Comparison of ENCODE assay signal across 29 cellular contexts in the genomic region with DNA sequence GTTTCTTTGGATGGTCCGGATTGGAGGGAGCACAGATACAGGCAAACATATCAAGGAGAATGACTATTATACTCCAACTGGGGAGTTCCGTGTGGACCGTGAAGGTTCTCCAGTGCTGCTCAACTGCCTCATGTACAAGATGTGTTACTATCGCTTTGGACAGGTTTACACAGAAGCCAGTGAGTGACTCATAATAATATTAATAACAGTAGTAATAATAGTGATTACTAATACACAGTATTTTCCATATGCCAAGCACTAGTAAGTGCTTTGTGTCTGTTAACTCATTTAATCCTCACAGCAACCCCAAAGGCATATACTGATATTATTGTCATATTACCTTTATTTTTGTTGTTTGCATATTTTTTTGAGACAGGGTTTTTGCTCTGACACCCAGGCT.
"Had no signal": no experiment of that assay in that cellular context is flagged by ENCODE, and none has a peak within 500 bp of the region (broad histone marks: within the 10 kb centered on the region; RNA-seq: fewer than 3 reads in every experiment).

No MANE protein-coding gene starts in this region.

- DNase-seq: activated CD4-positive, alpha-beta memory T cell treated with anti-CD3 and anti-CD28 coated beads for 36 hours; activated CD4-positive, alpha-beta T cell treated with anti-CD3 and anti-CD28 coated beads for 48 hours; activated CD8-positive, alpha-beta memory T cell treated with anti-CD3 and anti-CD28 coated beads, Interleukin-2, amount 50 U/mL, for 48 hours; activated effector memory CD4-positive, alpha-beta T cell treated with anti-CD3 and anti-CD28 coated beads, Interleukin-2, amount 50 U/mL, for 16 hours; activated naive CD4-positive, alpha-beta T cell; activated naive CD4-positive, alpha-beta T cell treated with anti-CD3 and anti-CD28 coated beads, Interleukin-2, amount 10 ng/mL, durations not matched to agents 7 days and 5 days; activated naive CD8-positive, alpha-beta T cell treated with anti-CD3 and anti-CD28 coated beads, Interleukin-2, amount 10 ng/mL, durations not matched to agents 7 days and 5 days; activated T-cell treated with anti-CD3 and anti-CD28 coated beads, Interleukin-2, amount 50 U/mL, for 4 hours; cortex of kidney; dermis blood vessel endothelial cell; effector CD4-positive, alpha-beta T cell; effector memory CD8-positive, alpha-beta T cell; foreskin fibroblast; gastrocnemius medialis; glutamatergic neuron; heart left ventricle; SW 1271; T-cell; T1000 had no signal

- ATAC-seq: activated naive CD4-positive, alpha-beta T cell treated with anti-CD3 and anti-CD28 coated beads, Interleukin-2, amount 50 U/mL, for 72 hours; activated T-cell treated with anti-CD3 and anti-CD28 coated beads, Interleukin-2, amount 50 U/mL, for 4 hours; effector memory CD8-positive, alpha-beta T cell; gastrocnemius medialis; heart left ventricle; T-cell had no signal

- H3K4me1 Mint-ChIP-seq: activated naive CD4-positive, alpha-beta T cell treated with anti-CD3 and anti-CD28 coated beads, Interleukin-2, amount 10 ng/mL, durations not matched to agents 7 days and 5 days; activated naive CD8-positive, alpha-beta T cell treated with anti-CD3 and anti-CD28 coated beads, Interleukin-2, amount 10 ng/mL, durations not matched to agents 7 days and 5 days; brain; central memory CD8-positive, alpha-beta T cell; T-cell had no signal

- H3K9me3 Mint-ChIP-seq: activated CD4-positive, alpha-beta memory T cell treated with anti-CD3 and anti-CD28 coated beads for 36 hours; activated naive CD4-positive, alpha-beta T cell treated with anti-CD3 and anti-CD28 coated beads, Interleukin-2, amount 10 ng/mL, durations not matched to agents 7 days and 5 days; activated naive CD4-positive, alpha-beta T cell treated with anti-CD3 and anti-CD28 coated beads, Interleukin-2, amount 50 U/mL, for 72 hours; activated naive CD8-positive, alpha-beta T cell treated with anti-CD3 and anti-CD28 coated beads, Interleukin-2, amount 10 ng/mL, durations not matched to agents 7 days and 5 days; activated T-cell treated with anti-CD3 and anti-CD28 coated beads, Interleukin-2, amount 50 U/mL, for 4 hours; activated T-helper 1 cell treated with anti-CD3 and anti-CD28 coated beads, Interleukin-12 subunit alpha, Interleukin-12 subunit beta, Interleukin-2, Interleukin-4 antibody, amounts not matched to agents 30 ng/mL and 10 ng/mL and 1 ng/mL, durations not matched to agents 14 hours and 24 hours and 36 hours; activated T-helper 2 cell treated with anti-CD3 and anti-CD28 coated beads, Interferon-gamma antibody, Interleukin-2, Interleukin-4, amounts not matched to agents 10 μg/mL and 5 μg/mL and 100 μg/mL, durations not matched to agents 14 hours and 24 hours and 36 hours; brain; central memory CD8-positive, alpha-beta T cell; effector memory CD8-positive, alpha-beta T cell; T-cell; T-helper 1 cell treated with Interleukin-12 subunit alpha and Interleukin-12 subunit beta and Interleukin-4 antibody, amounts not matched to agents 30 μg/mL and 1 μg/mL, for 36 hours; T-helper 2 cell treated with Interferon-gamma antibody and Interleukin-4, amounts not matched to agents 5 μg/mL and 100 μg/mL, for 36 hours had no signal

- H3K4me3 Mint-ChIP-seq: activated CD4-positive, alpha-beta memory T cell treated with anti-CD3 and anti-CD28 coated beads for 36 hours; activated naive CD4-positive, alpha-beta T cell treated with anti-CD3 and anti-CD28 coated beads, Interleukin-2, amount 10 ng/mL, durations not matched to agents 7 days and 5 days; activated naive CD8-positive, alpha-beta T cell treated with anti-CD3 and anti-CD28 coated beads, Interleukin-2, amount 10 ng/mL, durations not matched to agents 7 days and 5 days; activated T-cell treated with anti-CD3 and anti-CD28 coated beads, Interleukin-2, amount 50 U/mL, for 4 hours; activated T-helper 1 cell treated with anti-CD3 and anti-CD28 coated beads, Interleukin-12 subunit alpha, Interleukin-12 subunit beta, Interleukin-2, Interleukin-4 antibody, amounts not matched to agents 30 ng/mL and 10 ng/mL and 1 ng/mL, durations not matched to agents 14 hours and 24 hours and 36 hours; brain; central memory CD8-positive, alpha-beta T cell; effector memory CD8-positive, alpha-beta T cell; T-cell; T-helper 1 cell treated with Interleukin-12 subunit alpha and Interleukin-12 subunit beta and Interleukin-4 antibody, amounts not matched to agents 30 μg/mL and 1 μg/mL, for 36 hours; T-helper 2 cell treated with Interferon-gamma antibody and Interleukin-4, amounts not matched to agents 5 μg/mL and 100 μg/mL, for 36 hours had no signal

- H3K27me3 Mint-ChIP-seq: activated CD4-positive, alpha-beta memory T cell treated with anti-CD3 and anti-CD28 coated beads for 36 hours; activated naive CD4-positive, alpha-beta T cell treated with anti-CD3 and anti-CD28 coated beads, Interleukin-2, amount 10 ng/mL, durations not matched to agents 7 days and 5 days; activated naive CD8-positive, alpha-beta T cell treated with anti-CD3 and anti-CD28 coated beads, Interleukin-2, amount 10 ng/mL, durations not matched to agents 7 days and 5 days; brain; central memory CD8-positive, alpha-beta T cell; effector memory CD8-positive, alpha-beta T cell; T-cell had no signal

- FAIRE-seq: colon had no signal

- H3K27ac Mint-ChIP-seq: activated CD4-positive, alpha-beta memory T cell treated with anti-CD3 and anti-CD28 coated beads for 36 hours; activated naive CD4-positive, alpha-beta T cell treated with anti-CD3 and anti-CD28 coated beads, Interleukin-2, amount 10 ng/mL, durations not matched to agents 7 days and 5 days; activated naive CD4-positive, alpha-beta T cell treated with anti-CD3 and anti-CD28 coated beads, Interleukin-2, amount 50 U/mL, for 72 hours; activated naive CD8-positive, alpha-beta T cell treated with anti-CD3 and anti-CD28 coated beads, Interleukin-2, amount 10 ng/mL, durations not matched to agents 7 days and 5 days; activated T-helper 1 cell treated with anti-CD3 and anti-CD28 coated beads, Interleukin-12 subunit alpha, Interleukin-12 subunit beta, Interleukin-2, Interleukin-4 antibody, amounts not matched to agents 30 ng/mL and 10 ng/mL and 1 ng/mL, durations not matched to agents 14 hours and 24 hours and 36 hours; activated T-helper 2 cell treated with anti-CD3 and anti-CD28 coated beads, Interferon-gamma antibody, Interleukin-2, Interleukin-4, amounts not matched to agents 10 μg/mL and 5 μg/mL and 100 μg/mL, durations not matched to agents 14 hours and 24 hours and 36 hours; brain; effector memory CD8-positive, alpha-beta T cell; T-cell; T-helper 1 cell treated with Interleukin-12 subunit alpha and Interleukin-12 subunit beta and Interleukin-4 antibody, amounts not matched to agents 30 μg/mL and 1 μg/mL, for 36 hours; T-helper 2 cell treated with Interferon-gamma antibody and Interleukin-4, amounts not matched to agents 5 μg/mL and 100 μg/mL, for 36 hours had no signal

- H3K4me3 ChIP-seq: ascending aorta, breast epithelium, gastrocnemius medialis, heart left ventricle had no signal

- H3K27me3 ChIP-seq: ascending aorta, breast epithelium, gastrocnemius medialis, heart left ventricle had no signal
